1 cellular context compared by ENCODE assay signal in genomic region chrX:110408949-110409588, GRCh38.
TF ChIP-seq lines count a peak whose summit lies in the region.

No MANE protein-coding gene starts in this region.

TF ChIP-seq in HEK293, 187 proteins besides CTCF, POLR2A, EP300 and RAD21 (continued from another document):
- TF ChIP-seq, protein P1, sequence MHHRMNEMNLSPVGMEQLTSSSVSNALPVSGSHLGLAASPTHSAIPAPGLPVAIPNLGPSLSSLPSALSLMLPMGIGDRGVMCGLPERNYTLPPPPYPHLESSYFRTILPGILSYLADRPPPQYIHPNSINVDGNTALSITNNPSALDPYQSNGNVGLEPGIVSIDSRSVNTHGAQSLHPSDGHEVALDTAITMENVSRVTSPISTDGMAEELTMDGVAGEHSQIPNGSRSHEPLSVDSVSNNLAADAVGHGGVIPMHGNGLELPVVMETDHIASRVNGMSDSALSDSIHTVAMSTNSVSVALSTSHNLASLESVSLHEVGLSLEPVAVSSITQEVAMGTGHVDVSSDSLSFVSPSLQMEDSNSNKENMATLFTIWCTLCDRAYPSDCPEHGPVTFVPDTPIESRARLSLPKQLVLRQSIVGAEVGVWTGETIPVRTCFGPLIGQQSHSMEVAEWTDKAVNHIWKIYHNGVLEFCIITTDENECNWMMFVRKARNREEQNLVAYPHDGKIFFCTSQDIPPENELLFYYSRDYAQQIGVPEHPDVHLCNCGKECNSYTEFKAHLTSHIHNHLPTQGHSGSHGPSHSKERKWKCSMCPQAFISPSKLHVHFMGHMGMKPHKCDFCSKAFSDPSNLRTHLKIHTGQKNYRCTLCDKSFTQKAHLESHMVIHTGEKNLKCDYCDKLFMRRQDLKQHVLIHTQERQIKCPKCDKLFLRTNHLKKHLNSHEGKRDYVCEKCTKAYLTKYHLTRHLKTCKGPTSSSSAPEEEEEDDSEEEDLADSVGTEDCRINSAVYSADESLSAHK (tag by site-specific recombination; IDR thresholded peaks at IDR 0.05) = no peak
- TF ChIP-seq ZNF624 (tag by site-specific recombination; IDR thresholded peaks at IDR 0.05) = no peak
- TF ChIP-seq ZNF791 (tag by site-specific recombination; IDR thresholded peaks at IDR 0.05) = no peak
- TF ChIP-seq YY2 (tag by site-specific recombination; IDR thresholded peaks at IDR 0.05) = no peak
- no peak for TF ChIP-seq ZNF600 (tag by site-specific recombination; IDR thresholded peaks at IDR 0.05)
- peak; percentile 72; the same call in 1 of the 2 replicates for TF ChIP-seq ZBTB6 (tag by site-specific recombination; IDR thresholded peaks at IDR 0.05)
- no peak for TF ChIP-seq ZNF623 (tag by site-specific recombination; IDR thresholded peaks at IDR 0.05)
- peak; percentile 79; the same call in 1 of the 2 replicates for TF ChIP-seq TRIM28 (IDR thresholded peaks at IDR 0.05; ENCODE audit: borderline replicate concordance, low read length)
- no peak for TF ChIP-seq ZNF146 (tag by site-specific recombination; IDR thresholded peaks at IDR 0.05)
- no peak for TF ChIP-seq ZBTB17 (tag by site-specific recombination; IDR thresholded peaks at IDR 0.05)
- TF ChIP-seq ZXDB (tag by site-specific recombination; IDR thresholded peaks at IDR 0.05) = no peak
- no peak for TF ChIP-seq ZNF354C (tag by site-specific recombination; IDR thresholded peaks at IDR 0.05; ENCODE audit: borderline replicate concordance, low read depth)
- no peak for TF ChIP-seq HOXC10 (CRISPR knock-in tag; IDR thresholded peaks at IDR 0.05)
- TF ChIP-seq OVOL3 (tag by site-specific recombination; IDR thresholded peaks at IDR 0.05) = no peak
